Comparison of ENCODE assay signal across 18 cellular contexts in genomic region chr15:51842265-51842664, GRCh38. TPM values are rescaled to one million over a fixed set of nuclear protein-coding genes. Genes with fewer than 3 reads are reported as not detected.
DNase-seq lines count a peak whose midpoint lies in the region; ATAC-seq and TF ChIP-seq lines count a peak whose summit lies in the region.
"Had no signal": no experiment of that assay in that cellular context is flagged by ENCODE, and none has a peak within 500 bp of the region (broad histone marks: within the 10 kb centered on the region; RNA-seq: fewer than 3 reads in every experiment).

No MANE protein-coding gene starts in this region.

- H3K36me3 ChIP-seq in SK-N-SH (replicated peaks in 1 of 2; ENCODE audit: control insufficient read depth in 1 of 2, insufficient read depth in 2 of 2, low read length in 1 of 2) (no peaks in the 10 kb centered on the region), HCT116 (ENCODE audit: control insufficient read depth in 1 of 2, insufficient read depth in 2 of 2, low read length in 2 of 2) (no peaks in the 10 kb centered on the region), transverse colon (no peaks in the 10 kb centered on the region)
- H3K36me3 ChIP-seq: adrenal gland had no signal

- H3K4me1 ChIP-seq in SK-N-SH (ENCODE audit: control insufficient read depth in 1 of 2, insufficient read depth in 2 of 2, low read depth in 1 of 2, low read length in 1 of 2) (peaks cover 10 to 61% of the 10 kb centered on the region in 2 experiments), HCT116 (ENCODE audit: control insufficient read depth in 1 of 2, insufficient read depth in 2 of 2, low read length in 2 of 2) (peaks cover 78% of the 10 kb centered on the region in 2 experiments), transverse colon (peaks cover 17 to 84% (median 49%) of the 10 kb centered on the region in 4 donors)
- H3K4me1 ChIP-seq: parathyroid adenoma had no signal

- RAD21 ChIA-PET in HCT116 (lab: Charles Lee; ENCODE audit: low non-redundant PET in 1 of 2, low total read pairs in 2 of 2, uncharacterized antibody in 2 of 2, unreplicated experiment in 2 of 2), result no interaction called here

- H3K4me3 Mint-ChIP-seq in activated T-helper 2 cell treated with anti-CD3 and anti-CD28 coated beads, Interferon-gamma antibody, Interleukin-2, Interleukin-4, amounts not matched to agents 10 μg/mL and 5 μg/mL and 100 μg/mL, durations not matched to agents 14 hours and 24 hours and 36 hours (ENCODE audit: low read depth), result no peak overlapping the region
- no peak overlapping the region for H3K4me3 Mint-ChIP-seq in memory B cell

- CTCF ChIA-PET in SK-N-SH (lab: Yijun Ruan, JAX) (interaction anchor here (1.7 to 2.6 kb wide), 2 partner anchors 10 to 66 kb away, joined by 5 to 10 read pairs; no protein-coding TSS in a partner anchor), HCT116 (lab: Charles Lee) (no interaction called here)

- TF ChIP-seq RAD21 in SK-N-SH (IDR thresholded peaks at IDR 0.05; ENCODE audit: low read length), result no peak
- no peak for TF ChIP-seq RAD21 in HCT116 (IDR thresholded peaks at IDR 0.05; ENCODE audit: low read depth)

- peaks cover 95% of the 10 kb centered on the region for H3K79me2 ChIP-seq in SK-N-SH (ENCODE audit: insufficient read depth)
- H3K79me2 ChIP-seq in HCT116 (ENCODE audit: insufficient read depth, low read length), result peaks cover 100% of the 10 kb centered on the region

- H2AFZ ChIP-seq in SK-N-SH (ENCODE audit: low read depth) (no peak overlapping the region), HCT116 (ENCODE audit: low read depth, low read length, poor library complexity, severe bottlenecking) (no peak overlapping the region)
- H2AFZ ChIP-seq: parathyroid adenoma had no signal

- no TSS peak for BruUV-seq in HCT116 (replicated peaks; lab: Mats Ljungman, UMichigan)

- H4K20me1 ChIP-seq in SK-N-SH (ENCODE audit: insufficient read depth) (peaks cover 57% of the 10 kb centered on the region), HCT116 (ENCODE audit: insufficient read depth) (0 out of 2 replicates have a peak, but pooled peaks cover 4% of the 10 kb centered on the region)

- H3K4me2 ChIP-seq in SK-N-SH, result peak overlapping the region; percentile 36; the same call in 1 of the 2 replicates
- peak overlapping the region; percentile 74 for H3K4me2 ChIP-seq in HCT116 (ENCODE audit: low read length)

- no peak for ATAC-seq in SK-N-SH treated with all-trans-retinoic acid at 6 μM for 48 hours
- ATAC-seq in HCT116, result no peak
- ATAC-seq in memory B cell (ENCODE audit: low read depth), result no peak

- peak overlapping the region; percentile 0 for H3K27ac Mint-ChIP-seq in activated T-helper 2 cell treated with anti-CD3 and anti-CD28 coated beads, Interferon-gamma antibody, Interleukin-2, Interleukin-4, amounts not matched to agents 10 μg/mL and 5 μg/mL and 100 μg/mL, durations not matched to agents 14 hours and 24 hours and 36 hours
- peak overlapping the region; percentile 71 for H3K27ac Mint-ChIP-seq in memory B cell

- no peak for TF ChIP-seq POLR2A in HCT116 (IDR thresholded peaks at IDR 0.05; ENCODE audit: borderline replicate concordance, extremely low read depth, insufficient read depth, insufficient read length)
- no peak for TF ChIP-seq POLR2A in transverse colon (IDR thresholded peaks at IDR 0.05)

- H3K27me3 Mint-ChIP-seq in activated T-helper 2 cell treated with anti-CD3 and anti-CD28 coated beads, Interferon-gamma antibody, Interleukin-2, Interleukin-4, amounts not matched to agents 10 μg/mL and 5 μg/mL and 100 μg/mL, durations not matched to agents 14 hours and 24 hours and 36 hours (ENCODE audit: low read depth), result no peaks in the 10 kb centered on the region
- no peaks in the 10 kb centered on the region for H3K27me3 Mint-ChIP-seq in memory B cell
- H3K27me3 Mint-ChIP-seq: type B pancreatic cell had no signal

- peaks cover 3% of the 10 kb centered on the region for H3K36me3 Mint-ChIP-seq in activated T-helper 2 cell treated with anti-CD3 and anti-CD28 coated beads, Interferon-gamma antibody, Interleukin-2, Interleukin-4, amounts not matched to agents 10 μg/mL and 5 μg/mL and 100 μg/mL, durations not matched to agents 14 hours and 24 hours and 36 hours (ENCODE audit: low read depth)
- peaks cover 2% of the 10 kb centered on the region for H3K36me3 Mint-ChIP-seq in memory B cell
- H3K36me3 Mint-ChIP-seq: type B pancreatic cell had no signal

- no peaks in the 10 kb centered on the region for H3K27me3 ChIP-seq in SK-N-SH (ENCODE audit: insufficient read depth)
- H3K27me3 ChIP-seq in HCT116 (ENCODE audit: insufficient read depth, low read length), result no peaks in the 10 kb centered on the region
- no peaks in the 10 kb centered on the region for H3K27me3 ChIP-seq in transverse colon
- H3K27me3 ChIP-seq: adrenal gland had no signal

- H3K9me2 ChIP-seq in SK-N-SH, result no peaks in the 10 kb centered on the region
- no peaks in the 10 kb centered on the region for H3K9me2 ChIP-seq in HCT116 (ENCODE audit: insufficient read depth)

- H3F3A ChIP-seq in SK-N-SH (replicated peaks; ENCODE audit: insufficient read depth), result peaks cover 41% of the 10 kb centered on the region

- H3K4me3 ChIP-seq in SK-N-SH (ENCODE audit: low read depth in 2 of 2, low read length in 1 of 2), result no peak overlapping the region
- H3K4me3 ChIP-seq in HCT116 (replicated peaks in 1 of 2; ENCODE audit: low read depth in 1 of 2, low read length in 2 of 2), result peak overlapping the region in 1 of 2 experiments; percentile 41; a peak in 1 of 4 replicates
- no peak overlapping the region for H3K4me3 ChIP-seq in transverse colon
- H3K4me3 ChIP-seq: adrenal gland had no signal

- no peaks in the 10 kb centered on the region for H3K9me3 Mint-ChIP-seq in activated T-helper 2 cell treated with anti-CD3 and anti-CD28 coated beads, Interferon-gamma antibody, Interleukin-2, Interleukin-4, amounts not matched to agents 10 μg/mL and 5 μg/mL and 100 μg/mL, durations not matched to agents 14 hours and 24 hours and 36 hours
- H3K9me3 Mint-ChIP-seq in memory B cell, result no peaks in the 10 kb centered on the region
- H3K9me3 Mint-ChIP-seq: activated T-cell treated with anti-CD3 and anti-CD28 coated beads, Interleukin-2, amount 50 U/mL, for 4 hours; type B pancreatic cell had no signal

- H3K9me3 ChIP-seq in SK-N-SH (no peaks in the 10 kb centered on the region), HCT116 (ENCODE audit: control insufficient read depth in 1 of 2, insufficient read depth in 1 of 2, low read depth in 1 of 2, low read length in 2 of 2) (no peaks in the 10 kb centered on the region), transverse colon (no peaks in the 10 kb centered on the region)
- H3K9me3 ChIP-seq: adrenal gland had no signal

- no peak for TF ChIP-seq EP300 in SK-N-SH (IDR thresholded peaks at IDR 0.05; ENCODE audit: borderline replicate concordance in 1 of 2, low read depth in 1 of 2, low read length in 1 of 2)
- no peak for TF ChIP-seq EP300 in transverse colon (IDR thresholded peaks at IDR 0.05; ENCODE audit: low read depth)

- H3K9ac ChIP-seq in SK-N-SH, result no peak overlapping the region
- peak overlapping the region; percentile 58 for H3K9ac ChIP-seq in HCT116 (ENCODE audit: low read length)
- H3K9ac ChIP-seq: parathyroid adenoma had no signal

- DNase-seq in SK-N-SH (no peak), HCT116 (ENCODE audit: low read depth, low spot score) (no peak), memory B cell (ENCODE audit: low spot score in 2 of 2) (no peak), SKM-1 (lab: John Stamatoyannopoulos, UW; ENCODE audit: unreplicated experiment) (no peak), transverse colon (no peak), HuH-7.5 (ENCODE audit: low spot score) (no peak)
- DNase-seq in activated T-helper 2 cell treated with anti-CD3 and anti-CD28 coated beads, Interferon-gamma antibody, Interleukin-2, Interleukin-4, amounts not matched to agents 10 μg/mL and 5 μg/mL and 100 μg/mL, durations not matched to agents 14 hours and 24 hours and 36 hours (ENCODE audit: low spot score), result no peak
- DNase-seq: central memory CD4-positive, alpha-beta T cell; effector CD8-positive, alpha-beta T cell; hippocampal formation; NCI-H2107; small intestine had no signal

- peaks cover 60% of the 10 kb centered on the region for H3K4me1 Mint-ChIP-seq in activated T-helper 2 cell treated with anti-CD3 and anti-CD28 coated beads, Interferon-gamma antibody, Interleukin-2, Interleukin-4, amounts not matched to agents 10 μg/mL and 5 μg/mL and 100 μg/mL, durations not matched to agents 14 hours and 24 hours and 36 hours (ENCODE audit: low read depth)
- H3K4me1 Mint-ChIP-seq in memory B cell, result peaks cover 49% of the 10 kb centered on the region

- 97% methylated on average over 3 of the region's 3 CpGs for WGBS in SK-N-SH (ENCODE audit: low lambda C conversion rate)
- 90 to 94% methylated on average over 3 of the region's 3 CpGs for WGBS in transverse colon (ENCODE audit: low coverage in 1 of 2), 2 donors

- POLR2A ChIA-PET in SK-N-SH (lab: Yijun Ruan, JAX), result no interaction called here
- POLR2A ChIA-PET in HCT116 (lab: Charles Lee), result interaction anchor here (1.3 kb wide), 1 partner anchor 10 kb away, joined by 4 read pairs; no protein-coding TSS in a partner anchor

- H3K27ac ChIP-seq in SK-N-SH (ENCODE audit: low read depth in 2 of 2, low read length in 1 of 2) (peak overlapping the region in 1 of 2 experiments; percentile 97; a peak in 1 of 4 replicates), HCT116 (ENCODE audit: low read depth, low read length) (peak overlapping the region; percentile 98), transverse colon (peak overlapping the region in 2 of 4 donors; percentile 10 to 41)
- H3K27ac ChIP-seq: 22Rv1, adrenal gland, parathyroid adenoma had no signal

- TF ChIP-seq CTCF in SK-N-SH (IDR thresholded peaks at IDR 0.05) (no peak), HCT116 (IDR thresholded peaks at IDR 0.05 in 2 of 3, conservative IDR thresholded peaks at IDR 0.05 in 1 of 3; ENCODE audit: borderline replicate concordance in 1 of 3, insufficient read depth in 1 of 3, low read depth in 2 of 3, low read length in 2 of 3) (no peak), transverse colon (IDR thresholded peaks at IDR 0.05) (no peak)

- intact Hi-C loops in HCT116 (cut with micrococcal nuclease), result no loop called here
- intact Hi-C loops in activated T-helper 2 cell treated with anti-CD3 and anti-CD28 coated beads, Interferon-gamma antibody, Interleukin-2, Interleukin-4, amounts not matched to agents 10 μg/mL and 5 μg/mL and 100 μg/mL, durations not matched to agents 14 hours and 24 hours and 36 hours (cut with micrococcal nuclease), result no loop called here
- intact Hi-C loops in transverse colon (cut with DNase I; ENCODE audit: low total_unique reads), result no loop called here

- in situ Hi-C loops in transverse colon (cut with MboI; ENCODE audit: low pct_ligation_motif_present in 1 of 4, low pct_unique_long_range_greater_than_20kb in 1 of 4, low sequenced_read_pairs in 3 of 4), result no loop called here

TF ChIP-seq in HCT116, 20 proteins besides CTCF, POLR2A, EP300 and RAD21 (continues in another document):
- TF ChIP-seq EZH2phosphoT487 (IDR thresholded peaks at IDR 0.05; ENCODE audit: borderline replicate concordance), result no peak

RNA-seq across cellular contexts. Expression of gene TMOD3, which starts 12.8 kb away (rescaled TPM):
- 6.0 and 7.6 TPM in 2 replicates for polyA plus RNA-seq in SK-N-SH (2012; rRNA removed)
- 10.1 and 12.7 TPM in 2 replicates for polyA plus RNA-seq in SK-N-SH (2012; cell fraction: cytosol; rRNA removed)
- 3.8 and 7.2 TPM in 2 replicates for polyA plus RNA-seq in SK-N-SH (2012; cell fraction: nucleus; rRNA removed)
- total RNA-seq in HCT116 (2021; ENCODE audit: unreplicated experiment) (78.8 TPM), transverse colon (10 to 100 TPM; 18.7 to 65.8 (median 45.3) TPM)
- polyA plus RNA-seq in HCT116 (2012), result 14.4 and 16.8 TPM in 2 replicates
- total RNA-seq in activated T-helper 2 cell treated with anti-CD3 and anti-CD28 coated beads, Interferon-gamma antibody, Interleukin-2, Interleukin-4, amounts not matched to agents 10 μg/mL and 5 μg/mL and 100 μg/mL, durations not matched to agents 14 hours and 24 hours and 36 hours, result 64.3 and 66.0 TPM in 2 replicates
